ENCODE assay signal across 23 cellular contexts in genomic region chr7:157985636-157986035, GRCh38.
"Had no signal": no experiment of that assay in that cellular context is flagged by ENCODE, and none has a peak within 500 bp of the region (broad histone marks: within the 10 kb centered on the region; RNA-seq: fewer than 3 reads in every experiment).

No MANE protein-coding gene starts in this region.

- H3K27me3 Mint-ChIP-seq: naive B cell; stimulated activated naive CD8-positive, alpha-beta T cell treated with anti-CD3 and anti-CD28 coated beads, Interleukin-15, Interleukin-2, amounts not matched to agents 100 ng/mL and 50 ng/mL, for 24 hours had no signal

- H3K4me3 ChIP-seq: heart left ventricle, left ventricle myocardium inferior, lung, prostate gland, skin epidermis, suprapubic skin, thoracic aorta, tibial artery, upper lobe of right lung had no signal

- H3K27ac Mint-ChIP-seq: immature natural killer cell; mesothelial cell of epicardium; natural killer cell; nephron progenitor cell; stimulated activated effector memory CD8-positive, alpha-beta T cell treated with anti-CD3 and anti-CD28 coated beads, Interleukin-12 subunit alpha, Interleukin-12 subunit beta, amount 100 ng/mL, for 72 hours; stimulated activated naive CD8-positive, alpha-beta T cell treated with anti-CD3 and anti-CD28 coated beads, Interleukin-15, Interleukin-2, amounts not matched to agents 100 ng/mL and 50 ng/mL, for 24 hours had no signal

- H3K27me3 ChIP-seq: upper lobe of right lung had no signal

- H3K4me1 Mint-ChIP-seq: immature natural killer cell; mesothelial cell of epicardium; natural killer cell; stimulated activated effector memory CD8-positive, alpha-beta T cell treated with anti-CD3 and anti-CD28 coated beads, Interleukin-12 subunit alpha, Interleukin-12 subunit beta, amount 100 ng/mL, for 72 hours had no signal

- H3K36me3 Mint-ChIP-seq: immature natural killer cell; mesothelial cell of epicardium; natural killer cell; stimulated activated effector memory CD8-positive, alpha-beta T cell treated with anti-CD3 and anti-CD28 coated beads, Interleukin-12 subunit alpha, Interleukin-12 subunit beta, amount 100 ng/mL, for 72 hours had no signal

- H3K36me3 ChIP-seq: heart left ventricle, left ventricle myocardium inferior, prostate gland, suprapubic skin, thoracic aorta, tibial artery, upper lobe of right lung had no signal

- H3K27ac ChIP-seq: heart left ventricle, left ventricle myocardium inferior, prostate gland, skin epidermis, suprapubic skin, thoracic aorta, tibial artery, upper lobe of right lung had no signal

- H3K9me3 Mint-ChIP-seq: immature natural killer cell; mesothelial cell of epicardium; natural killer cell; nephron progenitor cell; stimulated activated naive CD8-positive, alpha-beta T cell treated with anti-CD3 and anti-CD28 coated beads, Interleukin-15, Interleukin-2, amounts not matched to agents 100 ng/mL and 50 ng/mL, for 24 hours had no signal

- DNase-seq: hypothalamus; immature natural killer cell; left ventricle myocardium inferior; mesendoderm; naive B cell; natural killer cell; nephron progenitor cell; nucleus accumbens; retina; right cardiac atrium; stimulated activated CD4-positive, alpha-beta T cell treated with anti-CD3 and anti-CD28 coated beads, Interleukin-4, amount 100 ng/mL, for 24 hours; stimulated activated naive CD4-positive, alpha-beta T cell; tibial artery had no signal

- H3K9me3 ChIP-seq: heart left ventricle, left ventricle myocardium inferior, prostate gland, suprapubic skin, thoracic aorta, tibial artery, upper lobe of right lung had no signal

- H3K4me3 Mint-ChIP-seq: immature natural killer cell; mesothelial cell of epicardium; natural killer cell; nephron progenitor cell; stimulated activated effector memory CD8-positive, alpha-beta T cell treated with anti-CD3 and anti-CD28 coated beads, Interleukin-12 subunit alpha, Interleukin-12 subunit beta, amount 100 ng/mL, for 72 hours; stimulated activated naive CD8-positive, alpha-beta T cell treated with anti-CD3 and anti-CD28 coated beads, Interleukin-15, Interleukin-2, amounts not matched to agents 100 ng/mL and 50 ng/mL, for 24 hours had no signal

- H3K4me1 ChIP-seq: heart left ventricle, left ventricle myocardium inferior, prostate gland, suprapubic skin, tibial artery, upper lobe of right lung had no signal
